ENCODE assay signal across 17 cellular contexts in genomic region chr1:221363074-221363473, GRCh38.
"Had no signal": no experiment of that assay in that cellular context is flagged by ENCODE, and none has a peak within 500 bp of the region (broad histone marks: within the 10 kb centered on the region; RNA-seq: fewer than 3 reads in every experiment).

No MANE protein-coding gene starts in this region.

- H3K27ac ChIP-seq: adrenal gland, cardiac muscle cell, esophagus muscularis mucosa, foreskin keratinocyte, upper lobe of left lung, VCaP had no signal

- H3K9me3 Mint-ChIP-seq: activated CD4-positive, alpha-beta memory T cell treated with anti-CD3 and anti-CD28 coated beads, Interleukin-2, amount 10 ng/mL, durations not matched to agents 7 days and 5 days; activated naive CD4-positive, alpha-beta T cell treated with anti-CD3 and anti-CD28 coated beads, Interleukin-2, amount 50 U/mL, for 24 hours; natural killer cell treated with Interleukin-12 subunit alpha and Interleukin-12 subunit beta and Interleukin-15 and Interleukin-18, amount 100 ng/mL, for 72 hours; stimulated activated naive CD8-positive, alpha-beta T cell treated with anti-CD3 and anti-CD28 coated beads, Interleukin-15, amount 100 ng/mL, for 72 hours had no signal

- H3K27ac Mint-ChIP-seq: activated CD4-positive, alpha-beta memory T cell treated with anti-CD3 and anti-CD28 coated beads, Interleukin-2, amount 10 ng/mL, durations not matched to agents 7 days and 5 days; activated CD4-positive, alpha-beta T cell treated with anti-CD3 and anti-CD28 coated beads for 36 hours; activated naive CD4-positive, alpha-beta T cell treated with anti-CD3 and anti-CD28 coated beads, Interleukin-2, amount 50 U/mL, for 24 hours; natural killer cell treated with Interleukin-12 subunit alpha and Interleukin-12 subunit beta and Interleukin-15 and Interleukin-18, amount 100 ng/mL, for 72 hours; stimulated activated naive CD8-positive, alpha-beta T cell treated with anti-CD3 and anti-CD28 coated beads, Interleukin-15, amount 100 ng/mL, for 72 hours had no signal

- H3K36me3 Mint-ChIP-seq: activated naive CD4-positive, alpha-beta T cell treated with anti-CD3 and anti-CD28 coated beads, Interleukin-2, amount 50 U/mL, for 24 hours had no signal

- H3K4me3 Mint-ChIP-seq: activated CD4-positive, alpha-beta memory T cell treated with anti-CD3 and anti-CD28 coated beads, Interleukin-2, amount 10 ng/mL, durations not matched to agents 7 days and 5 days; activated CD4-positive, alpha-beta T cell treated with anti-CD3 and anti-CD28 coated beads for 36 hours; activated naive CD4-positive, alpha-beta T cell treated with anti-CD3 and anti-CD28 coated beads, Interleukin-2, amount 50 U/mL, for 24 hours; natural killer cell treated with Interleukin-12 subunit alpha and Interleukin-12 subunit beta and Interleukin-15 and Interleukin-18, amount 100 ng/mL, for 72 hours; stimulated activated naive CD8-positive, alpha-beta T cell treated with anti-CD3 and anti-CD28 coated beads, Interleukin-15, amount 100 ng/mL, for 72 hours had no signal

- ATAC-seq: activated CD4-positive, alpha-beta T cell treated with anti-CD3 and anti-CD28 coated beads for 36 hours; foreskin keratinocyte; right cardiac atrium; stimulated activated naive CD8-positive, alpha-beta T cell treated with anti-CD3 and anti-CD28 coated beads, Interleukin-15, amount 100 ng/mL, for 72 hours had no signal

- H3K4me1 ChIP-seq: adrenal gland, esophagus muscularis mucosa, foreskin keratinocyte had no signal

- H3K27me3 ChIP-seq: adrenal gland, cardiac muscle cell, esophagus muscularis mucosa, upper lobe of left lung had no signal

- H3K4me1 Mint-ChIP-seq: activated CD4-positive, alpha-beta memory T cell treated with anti-CD3 and anti-CD28 coated beads, Interleukin-2, amount 10 ng/mL, durations not matched to agents 7 days and 5 days; activated CD4-positive, alpha-beta T cell treated with anti-CD3 and anti-CD28 coated beads for 36 hours; activated naive CD4-positive, alpha-beta T cell treated with anti-CD3 and anti-CD28 coated beads, Interleukin-2, amount 50 U/mL, for 24 hours; stimulated activated naive CD8-positive, alpha-beta T cell treated with anti-CD3 and anti-CD28 coated beads, Interleukin-15, amount 100 ng/mL, for 72 hours had no signal

- H3K4me3 ChIP-seq: adrenal gland, cardiac muscle cell, esophagus muscularis mucosa, upper lobe of left lung had no signal

- DNase-seq: activated CD4-positive, alpha-beta memory T cell treated with anti-CD3 and anti-CD28 coated beads, Interleukin-2, amount 10 ng/mL, durations not matched to agents 7 days and 5 days; activated CD4-positive, alpha-beta T cell treated with anti-CD3 and anti-CD28 coated beads for 36 hours; activated CD8-positive, alpha-beta memory T cell treated with anti-CD3 and anti-CD28 coated beads, Interleukin-2, amount 50 U/mL, for 4 hours; activated effector memory CD4-positive, alpha-beta T cell treated with anti-CD3 and anti-CD28 coated beads, Interleukin-2, amount 50 U/mL, for 16 hours; activated T-cell treated with anti-CD3 and anti-CD28 coated beads, Interleukin-2, amount 50 U/mL, for 48 hours; adrenal gland; foreskin keratinocyte; glutamatergic neuron; kidney glomerular epithelial cell; right cardiac atrium; stimulated activated naive CD8-positive, alpha-beta T cell treated with anti-CD3 and anti-CD28 coated beads, Interleukin-15, amount 100 ng/mL, for 72 hours; upper lobe of left lung had no signal

- H3K9me3 ChIP-seq: adrenal gland, esophagus muscularis mucosa, upper lobe of left lung had no signal

- H3K36me3 ChIP-seq: adrenal gland, cardiac muscle cell, esophagus muscularis mucosa, upper lobe of left lung had no signal
